In genomic region chr4:156948133-156948532, GRCh38 we compare ENCODE assay signal across 24 cellular contexts. TPM values are rescaled to one million over a fixed set of nuclear protein-coding genes. Genes with fewer than 3 reads are reported as not detected.
DNase-seq lines count a peak whose midpoint lies in the region; ATAC-seq, FAIRE-seq and TF ChIP-seq lines count a peak whose summit lies in the region.
"Had no signal": no experiment of that assay in that cellular context is flagged by ENCODE, and none has a peak within 500 bp of the region (broad histone marks: within the 10 kb centered on the region; RNA-seq: fewer than 3 reads in every experiment).

No MANE protein-coding gene starts in this region.

- H3K4me2 ChIP-seq in fibroblast of lung (ENCODE audit: extremely low read depth, insufficient read depth, low read length) = peak overlapping the region; percentile 61
- H3K4me2 ChIP-seq: GM23338 had no signal

- no peak for ATAC-seq in RWPE2 (ENCODE audit: low read depth)
- ATAC-seq in GM19351 (IDR thresholded peaks at IDR 0.05; ENCODE audit: unreplicated experiment) = no peak
- no peak for ATAC-seq in HG03439 (IDR thresholded peaks at IDR 0.05; ENCODE audit: unreplicated experiment)
- ATAC-seq: activated CD8-positive, alpha-beta T cell treated with anti-CD3 and anti-CD28 coated beads, Interleukin-2, amount 10 ng/mL, durations not matched to agents 7 days and 5 days; activated naive CD4-positive, alpha-beta T cell treated with anti-CD3 and anti-CD28 coated beads, Interleukin-2, amount 50 U/mL, for 72 hours; GM23338 had no signal

- TF ChIP-seq CTCF in RWPE2 (IDR thresholded peaks at IDR 0.05; ENCODE audit: poor library complexity, severe bottlenecking) (no peak), fibroblast of lung (conservative IDR thresholded peaks at IDR 0.05 in 1 of 2, IDR thresholded peaks at IDR 0.05 in 1 of 2; ENCODE audit: low read depth in 1 of 2, low read length in 2 of 2) (no peak), osteocyte (IDR thresholded peaks at IDR 0.05) (no peak)

- H2AFZ ChIP-seq in fibroblast of lung (ENCODE audit: low read length) = no peak overlapping the region
- H2AFZ ChIP-seq: GM23338 had no signal

- H3K9ac ChIP-seq in fibroblast of lung (ENCODE audit: insufficient read depth, low read length) = no peak overlapping the region

- peak overlapping the region; percentile 34 for H3K4me3 Mint-ChIP-seq in osteocyte (ENCODE audit: unreplicated experiment)
- H3K4me3 Mint-ChIP-seq: activated B cell treated with CpG ODN at 0.5 μM for 24 hours; activated CD8-positive, alpha-beta T cell treated with anti-CD3 and anti-CD28 coated beads, Interleukin-2, amount 10 ng/mL, durations not matched to agents 7 days and 5 days; GM23338; IgD-negative memory B cell; memory B cell had no signal

- no peak for DNase-seq in RWPE2 (ENCODE audit: low spot score)
- DNase-seq in fibroblast of lung (ENCODE audit: low read depth in 2 of 2) = peak in 1 of 2 donors; percentile 70
- no peak for DNase-seq in osteocyte (ENCODE audit: extremely low spot score, unreplicated experiment)
- no peak for DNase-seq in NCI-H510A treated with DMSO at 0.1 percent for 48 hours (lab: John Stamatoyannopoulos, UW)
- no peak for DNase-seq in RPMI8226
- DNase-seq: activated B cell treated with CpG ODN at 0.5 μM for 24 hours; activated CD8-positive, alpha-beta T cell treated with anti-CD3 and anti-CD28 coated beads, Interleukin-2, amount 10 ng/mL, durations not matched to agents 7 days and 5 days; COR-L47; DND-41; NCI-H146; NCI-H2227 treated with DMSO at 0.1 percent for 48 hours; T-helper 9 cell had no signal

- no peaks in the 10 kb centered on the region for H4K20me1 ChIP-seq in fibroblast of lung (ENCODE audit: control insufficient read depth, extremely low read depth, insufficient read depth, low read length)

- peaks cover 83% of the 10 kb centered on the region for H3K79me2 ChIP-seq in fibroblast of lung (ENCODE audit: control insufficient read depth, insufficient read depth, low read length)

- H3K4me3 ChIP-seq in RWPE2 (ENCODE audit: severe bottlenecking) (no peak overlapping the region), fibroblast of lung (replicated peaks in 1 of 4; ENCODE audit: control extremely low read depth in 1 of 4, insufficient read depth in 1 of 4, low read depth in 3 of 4, low read length in 4 of 4) (no peak overlapping the region)
- H3K4me3 ChIP-seq: A549, GM23338, SK-N-MC, vagina had no signal

- FAIRE-seq in A204.1 (lab: Jason Lieb, UNC) = peak; percentile 34
- FAIRE-seq: A549, frontal cortex, GM12892 had no signal

- H3K9me3 ChIP-seq in RWPE2 (ENCODE audit: severe bottlenecking) (no peaks in the 10 kb centered on the region), fibroblast of lung (ENCODE audit: control insufficient read depth, insufficient read depth, low read depth, low read length) (no peaks in the 10 kb centered on the region)
- H3K9me3 ChIP-seq: A549, vagina had no signal

- no peaks in the 10 kb centered on the region for H3K27me3 Mint-ChIP-seq in osteocyte (ENCODE audit: unreplicated experiment)
- H3K27me3 Mint-ChIP-seq: activated B cell treated with CpG ODN at 0.5 μM for 24 hours, IgD-negative memory B cell, memory B cell had no signal

- H3K27me3 ChIP-seq in RWPE2 (ENCODE audit: insufficient read depth, poor library complexity, severe bottlenecking) = no peaks in the 10 kb centered on the region
- H3K27me3 ChIP-seq in fibroblast of lung (ENCODE audit: control insufficient read depth, insufficient read depth, low read length) = no peaks in the 10 kb centered on the region
- H3K27me3 ChIP-seq: vagina had no signal

- peak overlapping the region; percentile 87 for H3K27ac Mint-ChIP-seq in osteocyte (ENCODE audit: unreplicated experiment)
- H3K27ac Mint-ChIP-seq: activated B cell treated with CpG ODN at 0.5 μM for 24 hours; activated CD8-positive, alpha-beta T cell treated with anti-CD3 and anti-CD28 coated beads, Interleukin-2, amount 10 ng/mL, durations not matched to agents 7 days and 5 days; activated naive CD4-positive, alpha-beta T cell treated with anti-CD3 and anti-CD28 coated beads, Interleukin-2, amount 50 U/mL, for 72 hours; GM23338; IgD-negative memory B cell; memory B cell had no signal

- H3K4me1 Mint-ChIP-seq in osteocyte (ENCODE audit: unreplicated experiment) = peaks cover 89% of the 10 kb centered on the region
- H3K4me1 Mint-ChIP-seq: activated B cell treated with CpG ODN at 0.5 μM for 24 hours, IgD-negative memory B cell, memory B cell had no signal

- H3K27ac ChIP-seq in RWPE2 (ENCODE audit: poor library complexity, severe bottlenecking) (peak overlapping the region; percentile 95), fibroblast of lung (ENCODE audit: insufficient read depth, low read length) (peak overlapping the region; percentile 79)
- H3K27ac ChIP-seq: SK-N-MC had no signal

- H3K4me1 ChIP-seq in RWPE2 (ENCODE audit: insufficient read depth, poor library complexity, severe bottlenecking) (peaks cover 91% of the 10 kb centered on the region), fibroblast of lung (ENCODE audit: control insufficient read depth, extremely low read depth, insufficient read depth, low read length) (peaks cover 37% of the 10 kb centered on the region)

- no peaks in the 10 kb centered on the region for H3K36me3 ChIP-seq in RWPE2 (ENCODE audit: low read depth)
- H3K36me3 ChIP-seq in fibroblast of lung (ENCODE audit: control insufficient read depth, insufficient read depth, low read length) = no peaks in the 10 kb centered on the region
- H3K36me3 ChIP-seq: vagina had no signal

- no peaks in the 10 kb centered on the region for H3K9me3 Mint-ChIP-seq in osteocyte (ENCODE audit: unreplicated experiment)
- H3K9me3 Mint-ChIP-seq: activated B cell treated with CpG ODN at 0.5 μM for 24 hours, GM23338, memory B cell had no signal

- H3K36me3 Mint-ChIP-seq in osteocyte (ENCODE audit: unreplicated experiment) = no peaks in the 10 kb centered on the region
- H3K36me3 Mint-ChIP-seq: activated naive CD4-positive, alpha-beta T cell treated with anti-CD3 and anti-CD28 coated beads, Interleukin-2, amount 50 U/mL, for 72 hours; IgD-negative memory B cell; memory B cell had no signal

RNA-seq across cellular contexts. Expression of gene PDGFC, which starts 23.5 kb away (rescaled TPM):
- total RNA-seq in fibroblast of lung (67.3 and 103 TPM in 2 replicates), osteocyte (21.8 and 25.4 TPM in 2 replicates)
- 43.4 and 55.3 TPM in 2 replicates for polyA plus RNA-seq in fibroblast of lung
- polyA plus RNA-seq in fibroblast of lung (2012) = 46.0 and 65.9 TPM in 2 replicates
- 44.5 and 45.4 TPM in 2 replicates for polyA minus RNA-seq in fibroblast of lung (ENCODE audit: low replicate concordance)
- total RNA-seq: activated B cell treated with CpG ODN at 0.5 μM for 24 hours; activated CD8-positive, alpha-beta T cell treated with anti-CD3 and anti-CD28 coated beads, Interleukin-2, amount 10 ng/mL, durations not matched to agents 7 days and 5 days; activated naive CD4-positive, alpha-beta T cell treated with anti-CD3 and anti-CD28 coated beads, Interleukin-2, amount 50 U/mL, for 72 hours had no signal
- polyA plus RNA-seq: IgD-negative memory B cell had no signal
